ENCODE assay signal across 1 cellular context in genomic region chr13:111629457-111629856, GRCh38.
TF ChIP-seq lines count a peak whose summit lies in the region.

No MANE protein-coding gene starts in this region.

TF ChIP-seq in H1, 55 proteins besides CTCF, POLR2A, EP300 and RAD21:
- no peak for TF ChIP-seq ASH2L (IDR thresholded peaks at IDR 0.05; ENCODE audit: low read length)
- no peak for TF ChIP-seq SP2 (IDR thresholded peaks at IDR 0.05; ENCODE audit: low read length)
- TF ChIP-seq SIX5 (IDR thresholded peaks at IDR 0.05; ENCODE audit: low read depth, low read length): no peak
